In the genomic region with DNA sequence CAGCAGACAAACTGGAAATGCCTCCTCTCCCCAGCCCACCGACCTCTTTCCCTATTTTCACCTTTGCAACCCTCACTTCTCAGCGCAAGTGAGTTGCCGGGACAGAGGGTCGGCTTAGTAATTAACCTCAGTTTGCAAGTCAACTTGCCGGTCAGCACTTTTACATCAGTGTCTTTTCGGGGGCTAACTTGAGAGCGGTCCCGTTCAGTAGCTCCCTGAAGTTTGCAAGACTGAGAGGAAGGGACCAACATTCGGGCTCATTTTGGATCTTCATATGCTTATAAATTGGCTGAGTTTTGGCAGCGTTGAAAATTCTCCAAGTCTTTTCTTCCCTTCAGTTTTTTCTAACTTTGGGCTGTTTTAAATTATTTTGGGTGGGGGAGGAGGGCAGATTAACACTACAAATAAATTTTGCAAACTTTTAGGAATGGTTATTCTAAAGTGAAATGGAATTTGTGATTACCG, we compare ENCODE assay signal across 1 cellular context.
TF ChIP-seq lines count a peak whose summit lies in the region.

No MANE protein-coding gene starts in this region.

TF ChIP-seq in WTC11, 78 proteins besides CTCF, POLR2A, EP300 and RAD21 (continued from another document):
- TF ChIP-seq, protein P1, sequence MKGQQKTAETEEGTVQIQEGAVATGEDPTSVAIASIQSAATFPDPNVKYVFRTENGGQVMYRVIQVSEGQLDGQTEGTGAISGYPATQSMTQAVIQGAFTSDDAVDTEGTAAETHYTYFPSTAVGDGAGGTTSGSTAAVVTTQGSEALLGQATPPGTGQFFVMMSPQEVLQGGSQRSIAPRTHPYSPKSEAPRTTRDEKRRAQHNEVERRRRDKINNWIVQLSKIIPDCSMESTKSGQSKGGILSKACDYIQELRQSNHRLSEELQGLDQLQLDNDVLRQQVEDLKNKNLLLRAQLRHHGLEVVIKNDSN (CRISPR knock-in tag; IDR thresholded peaks at IDR 0.05), result no peak
